14 cellular contexts compared by ENCODE assay signal in the genomic region with DNA sequence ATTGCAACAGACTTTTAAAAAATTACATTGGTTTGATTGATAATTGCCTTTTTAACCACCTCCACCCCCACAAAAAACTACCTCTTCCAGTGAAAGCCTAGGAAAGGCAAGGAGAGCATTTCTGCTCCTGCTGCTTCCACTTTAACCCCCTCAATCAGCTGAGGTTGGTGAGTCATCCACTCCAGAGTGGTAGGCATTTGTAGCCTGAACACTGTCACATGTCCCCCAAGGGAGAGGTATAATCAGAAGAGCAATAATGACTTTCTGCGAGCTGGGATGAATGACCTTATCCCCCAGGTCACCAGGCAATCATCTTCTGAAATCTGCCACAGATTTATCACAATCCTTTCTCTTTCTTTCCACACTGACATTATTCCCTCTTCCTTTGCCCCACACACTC.
DNase-seq lines count a peak whose midpoint lies in the region; FAIRE-seq and TF ChIP-seq lines count a peak whose summit lies in the region.
"Had no signal": no experiment of that assay in that cellular context is flagged by ENCODE, and none has a peak within 500 bp of the region (broad histone marks: within the 10 kb centered on the region; RNA-seq: fewer than 3 reads in every experiment).

No MANE protein-coding gene starts in this region.

- DNase-seq in Daoy (ENCODE audit: low read depth) (peak; percentile 68), NCI-H2107 treated with DMSO at 0.1 percent for 48 hours (lab: John Stamatoyannopoulos, UW; ENCODE audit: unreplicated experiment) (peak; percentile 65), bronchial epithelial cell (ENCODE audit: low read depth) (peak; percentile 17), trophoblast cell (no peak), HuH-7 (ENCODE audit: low spot score) (no peak), SKM-1 (lab: John Stamatoyannopoulos, UW; ENCODE audit: unreplicated experiment) (no peak), sigmoid colon (no peak)
- no peak for DNase-seq in stimulated activated CD4-positive, alpha-beta T cell treated with anti-CD3 and anti-CD28 coated beads, Interleukin-2, amount 100 ng/mL, for 24 hours
- DNase-seq: activated CD4-positive, alpha-beta T cell treated with anti-CD3 and anti-CD28 coated beads, Interleukin-2, amount 10 ng/mL, durations not matched to agents 7 days and 5 days; activated T-cell treated with anti-CD3 and anti-CD28 coated beads, Interleukin-2, amount 50 U/mL, for 24 hours; CD4-positive, alpha-beta memory T cell; colonic mucosa; hippocampal formation; NCI-H446 treated with DMSO at 0.1 percent for 48 hours had no signal

- FAIRE-seq in bronchial epithelial cell (lab: Jason Lieb, UNC): no peak

- H3K36me3 ChIP-seq in bronchial epithelial cell (ENCODE audit: control insufficient read depth, insufficient read depth, low read length) (no peaks in the 10 kb centered on the region), trophoblast cell (ENCODE audit: control insufficient read depth in 1 of 2, insufficient read depth in 2 of 2, low read length in 2 of 2) (no peaks in the 10 kb centered on the region), sigmoid colon (no peaks in the 10 kb centered on the region)
- H3K36me3 ChIP-seq: colonic mucosa had no signal

- H2BK5ac ChIP-seq in trophoblast cell (ENCODE audit: low read depth, low read length, poor library complexity): no peak overlapping the region

- no peak overlapping the region for H3K9ac ChIP-seq in trophoblast cell (ENCODE audit: low read length)

- H2BK120ac ChIP-seq in trophoblast cell (ENCODE audit: insufficient read depth, low read length, poor library complexity): no peak overlapping the region

- H3K27ac ChIP-seq in trophoblast cell (ENCODE audit: low read depth, low read length) (no peak overlapping the region), sigmoid colon (no peak overlapping the region)
- H3K27ac ChIP-seq: colonic mucosa had no signal

- no peak overlapping the region for H3K18ac ChIP-seq in trophoblast cell (ENCODE audit: low read length)

- no peak for TF ChIP-seq EP300 in sigmoid colon (IDR thresholded peaks at IDR 0.05)

- H3K9me3 ChIP-seq in trophoblast cell (ENCODE audit: insufficient read depth, low read depth, low read length) (no peaks in the 10 kb centered on the region), sigmoid colon (peaks cover 0 to 10% (median 4%) of the 10 kb centered on the region in 4 donors)
- H3K9me3 ChIP-seq: colonic mucosa had no signal

- H3K4me3 ChIP-seq in bronchial epithelial cell (ENCODE audit: low read depth, low read length): no peak overlapping the region
- H3K4me3 ChIP-seq in trophoblast cell (ENCODE audit: low read depth, low read length): no peak overlapping the region
- no peak overlapping the region for H3K4me3 ChIP-seq in sigmoid colon
- H3K4me3 ChIP-seq: colonic mucosa had no signal

- H2BK12ac ChIP-seq in trophoblast cell (ENCODE audit: low read length): no peak overlapping the region

- H3K4me1 ChIP-seq in trophoblast cell (ENCODE audit: control insufficient read depth in 1 of 2, insufficient read depth in 2 of 2, low read length in 2 of 2) (peaks cover 11 to 17% of the 10 kb centered on the region in 2 experiments), sigmoid colon (no peaks in the 10 kb centered on the region)
- H3K4me1 ChIP-seq: colonic mucosa had no signal

- H4K8ac ChIP-seq in trophoblast cell (ENCODE audit: low read depth, low read length): no peak overlapping the region

- H3K79me1 ChIP-seq in trophoblast cell (ENCODE audit: low read length): peaks cover 11% of the 10 kb centered on the region

- no peak overlapping the region for H3K4ac ChIP-seq in trophoblast cell (ENCODE audit: low read depth, low read length)

- H3K23ac ChIP-seq in trophoblast cell (ENCODE audit: low read length): no peak overlapping the region

- H2AK5ac ChIP-seq in trophoblast cell (ENCODE audit: low read length): no peak overlapping the region

- peak overlapping the region; percentile 11 for H3K4me2 ChIP-seq in trophoblast cell (ENCODE audit: low read length)

- no peak for TF ChIP-seq POLR2A in sigmoid colon (IDR thresholded peaks at IDR 0.05)

- H3K14ac ChIP-seq in trophoblast cell (ENCODE audit: low read length): no peak overlapping the region

- H3K79me2 ChIP-seq in trophoblast cell (ENCODE audit: control insufficient read depth, insufficient read depth, low read length, poor library complexity): no peaks in the 10 kb centered on the region

- H3K27me3 ChIP-seq in bronchial epithelial cell (ENCODE audit: control insufficient read depth, insufficient read depth, low read length): peaks cover 3% of the 10 kb centered on the region
- no peaks in the 10 kb centered on the region for H3K27me3 ChIP-seq in trophoblast cell (ENCODE audit: insufficient read depth, low read length)
- no peaks in the 10 kb centered on the region for H3K27me3 ChIP-seq in sigmoid colon
- H3K27me3 ChIP-seq: colonic mucosa had no signal

- WGBS in trophoblast cell (ENCODE audit: extremely low coverage, insufficient coverage, insufficient read length): no CpG with 5 or more reads among the region's 1 CpG
- 53 to 68% methylated on average over 1 of the region's 1 CpG for WGBS in sigmoid colon, 2 donors

- no peak overlapping the region for H4K12ac ChIP-seq in trophoblast cell (ENCODE audit: low read depth, low read length)

- intact Hi-C loops in sigmoid colon (cut with DNase I): no loop called here

- H4K91ac ChIP-seq in trophoblast cell (ENCODE audit: low read depth, low read length): no peak overlapping the region

- H2AFZ ChIP-seq in trophoblast cell (ENCODE audit: insufficient read depth, low read length, poor library complexity): no peak overlapping the region

- TF ChIP-seq CTCF in bronchial epithelial cell (IDR thresholded peaks at IDR 0.05; ENCODE audit: insufficient read depth, low read length, severe bottlenecking) (no peak), sigmoid colon (IDR thresholded peaks at IDR 0.05) (no peak)

Comparison
In these comparisons a context has a peak if more than half of its experiments do, and no peak if none do; other contexts are left out.
1. DNase-seq: peak in Daoy (single experiment), NCI-H2107 treated with DMSO at 0.1 percent for 48 hours (single experiment) and bronchial epithelial cell (single experiment); none in trophoblast cell (0 of 2), HuH-7 (single experiment), stimulated activated CD4-positive, alpha-beta T cell treated with anti-CD3 and anti-CD28 coated beads, Interleukin-2, amount 100 ng/mL, for 24 hours (0 of 2), SKM-1 (single experiment) and sigmoid colon (single experiment).